24 cellular contexts compared by ENCODE assay signal in the genomic region with DNA sequence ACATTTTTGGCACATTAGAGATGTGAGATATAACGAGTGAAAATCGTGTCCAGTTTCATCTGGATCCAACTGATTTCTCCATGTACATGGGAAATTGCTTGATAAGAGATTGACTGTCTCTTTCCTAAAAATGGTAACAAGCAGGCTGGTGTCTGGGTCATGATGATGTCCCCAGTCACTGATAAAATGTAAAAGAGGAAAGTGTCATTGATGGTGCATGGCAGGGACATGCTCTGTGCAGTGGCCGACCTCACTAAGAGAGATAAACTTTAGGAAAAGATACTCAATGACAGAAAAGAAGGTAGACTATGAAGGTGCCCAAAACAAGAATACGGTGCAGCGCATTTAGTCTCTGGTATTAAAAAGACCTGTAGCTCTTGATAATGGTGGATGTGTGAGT.
"Had no signal": no experiment of that assay in that cellular context is flagged by ENCODE, and none has a peak within 500 bp of the region (broad histone marks: within the 10 kb centered on the region; RNA-seq: fewer than 3 reads in every experiment).

No MANE protein-coding gene starts in this region.

- H3K27ac ChIP-seq: neutrophil, pancreas, prostate gland, right lobe of liver, sigmoid colon, stomach, thoracic aorta, thyroid gland, tibial nerve, upper lobe of left lung, vagina had no signal

- H3K4me1 ChIP-seq: pancreas, prostate gland, right atrium auricular region, right lobe of liver, sigmoid colon, stomach, thyroid gland, tibial nerve, upper lobe of left lung, vagina had no signal

- H3K9me3 ChIP-seq: neutrophil, pancreas, prostate gland, right atrium auricular region, right lobe of liver, sigmoid colon, stomach, thoracic aorta, thyroid gland, tibial nerve, upper lobe of left lung, vagina had no signal

- H3K27me3 ChIP-seq: neutrophil, right atrium auricular region, right lobe of liver, thyroid gland, tibial nerve, upper lobe of left lung, vagina had no signal

- H3K4me3 ChIP-seq: pancreas, prostate gland, right atrium auricular region, right lobe of liver, sigmoid colon, stomach, thoracic aorta, thyroid gland, tibial nerve, upper lobe of left lung, vagina had no signal

- ATAC-seq: natural killer cell treated with Interleukin-12 subunit alpha and Interleukin-12 subunit beta and Interleukin-15 and Interleukin-18, amount 100 ng/mL, for 72 hours; pancreas; right lobe of liver; stimulated activated effector memory CD8-positive, alpha-beta T cell treated with anti-CD3 and anti-CD28 coated beads, Interleukin-12 subunit alpha, Interleukin-12 subunit beta, amount 100 ng/mL, for 72 hours; stimulated activated naive B cell treated with anti-CD40 and anti-IgM and Interleukin-4, amounts not matched to agents 10 μg/mL and 1 μg/mL and 100 μg/mL, for 72 hours had no signal

- H3K36me3 ChIP-seq: neutrophil, pancreas, prostate gland, right atrium auricular region, right lobe of liver, sigmoid colon, stomach, thoracic aorta, thyroid gland, tibial nerve, upper lobe of left lung, vagina had no signal

- DNase-seq: nephron progenitor cell; nucleus accumbens; pancreas; retina; right lobe of liver; sigmoid colon; small intestine; stimulated activated CD4-positive, alpha-beta T cell treated with anti-CD3 and anti-CD28 coated beads, Interleukin-15, amount 100 ng/mL, for 24 hours; stimulated activated CD4-positive, alpha-beta T cell treated with anti-CD3 and anti-CD28 coated beads, Interleukin-2, amount 100 ng/mL, for 24 hours; stimulated activated CD4-positive, alpha-beta T cell treated with anti-CD3 and anti-CD28 coated beads, Interleukin-2, amount 100 ng/mL, for 48 hours; stimulated activated CD4-positive, alpha-beta T cell treated with anti-CD3 and anti-CD28 coated beads, Interleukin-4, amount 100 ng/mL, for 24 hours; stimulated activated naive B cell treated with anti-CD40 and anti-IgM and Interleukin-4, amounts not matched to agents 10 μg/mL and 1 μg/mL and 100 μg/mL, for 72 hours; stimulated activated naive CD4-positive, alpha-beta T cell treated with Interleukin-2 at 50 U/mL for 16 hours; stomach; thyroid gland; upper lobe of left lung had no signal
